ENCODE assay signal across 18 cellular contexts in the genomic region with DNA sequence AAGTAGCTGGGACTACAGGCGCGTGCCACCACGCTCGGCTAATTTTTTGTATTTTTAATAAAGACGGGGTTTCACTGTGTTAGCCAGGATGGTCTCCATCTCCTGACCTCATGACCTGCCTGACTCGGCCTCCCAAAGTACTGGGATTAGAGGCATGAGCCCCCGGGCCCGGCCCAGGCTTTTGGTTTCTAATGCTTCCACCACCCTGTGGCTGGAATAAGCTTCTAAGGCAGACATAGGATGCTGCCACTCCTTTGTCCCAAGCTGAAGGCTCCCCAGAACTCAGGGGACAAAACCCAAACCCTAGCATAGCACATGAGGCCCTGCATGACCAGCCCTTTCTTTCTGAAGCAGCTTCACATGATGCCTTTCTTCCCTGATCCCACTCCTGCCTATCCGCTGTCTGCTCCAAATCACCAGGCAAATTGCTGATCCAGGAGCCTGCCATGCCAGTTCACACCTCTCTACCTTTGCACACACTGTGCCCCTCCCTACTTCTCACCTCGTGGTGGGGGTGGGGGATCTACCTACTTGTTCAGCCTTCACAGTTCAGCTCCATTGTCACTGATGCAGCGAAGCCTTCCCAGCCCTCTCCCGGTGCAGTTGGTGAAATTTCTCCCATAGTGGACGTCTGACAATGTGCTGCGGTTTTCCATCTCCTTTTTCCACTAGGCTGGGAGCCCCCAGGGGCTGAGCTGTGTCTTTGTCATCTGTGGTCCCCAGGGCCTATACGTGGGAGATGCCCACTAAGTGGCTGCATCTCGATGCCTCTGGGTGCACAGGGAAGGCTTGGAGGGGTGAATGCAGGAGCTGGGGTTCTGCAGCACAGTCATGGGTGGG.
"Had no signal": no experiment of that assay in that cellular context is flagged by ENCODE, and none has a peak within 500 bp of the region (broad histone marks: within the 10 kb centered on the region; RNA-seq: fewer than 3 reads in every experiment).

No MANE protein-coding gene starts in this region.

- H3K36me3 ChIP-seq: adrenal gland, esophagus muscularis mucosa, neural progenitor cell, ovary, spleen had no signal

- H3K4me3 ChIP-seq: adrenal gland, esophagus muscularis mucosa, neural progenitor cell, ovary, spleen had no signal

- H3K4me1 ChIP-seq: adrenal gland had no signal

- ATAC-seq: activated naive CD4-positive, alpha-beta T cell treated with anti-CD3 and anti-CD28 coated beads, Interleukin-2, amount 50 U/mL, for 72 hours; naive thymus-derived CD4-positive, alpha-beta T cell; sciatic nerve had no signal

- DNase-seq: activated B cell treated with CpG ODN at 0.5 μM for 24 hours; activated CD4-positive, alpha-beta memory T cell treated with anti-CD3 and anti-CD28 coated beads for 36 hours; activated CD4-positive, alpha-beta T cell treated with anti-CD3 and anti-CD28 coated beads for 4 hours; activated gamma-delta T cell treated with Interleukin-2 at 50 U/mL for 16 hours; activated T-cell treated with anti-CD3 and anti-CD28 coated beads for 4 hours; adrenal gland; effector CD8-positive, alpha-beta T cell; naive thymus-derived CD4-positive, alpha-beta T cell; ovary; spleen; stimulated activated CD8-positive, alpha-beta memory T cell treated with anti-CD3 and anti-CD28 coated beads, Interleukin-4, amount 100 ng/mL, for 48 hours; stimulated activated naive CD4-positive, alpha-beta T cell had no signal

- FAIRE-seq: endothelial cell of umbilical vein, TTC549 had no signal

- H3K9me3 ChIP-seq: adrenal gland, esophagus muscularis mucosa, ovary, spleen had no signal

- H3K27ac ChIP-seq: adrenal gland, esophagus muscularis mucosa, neural progenitor cell, ovary, spleen had no signal
